In the genomic region with DNA sequence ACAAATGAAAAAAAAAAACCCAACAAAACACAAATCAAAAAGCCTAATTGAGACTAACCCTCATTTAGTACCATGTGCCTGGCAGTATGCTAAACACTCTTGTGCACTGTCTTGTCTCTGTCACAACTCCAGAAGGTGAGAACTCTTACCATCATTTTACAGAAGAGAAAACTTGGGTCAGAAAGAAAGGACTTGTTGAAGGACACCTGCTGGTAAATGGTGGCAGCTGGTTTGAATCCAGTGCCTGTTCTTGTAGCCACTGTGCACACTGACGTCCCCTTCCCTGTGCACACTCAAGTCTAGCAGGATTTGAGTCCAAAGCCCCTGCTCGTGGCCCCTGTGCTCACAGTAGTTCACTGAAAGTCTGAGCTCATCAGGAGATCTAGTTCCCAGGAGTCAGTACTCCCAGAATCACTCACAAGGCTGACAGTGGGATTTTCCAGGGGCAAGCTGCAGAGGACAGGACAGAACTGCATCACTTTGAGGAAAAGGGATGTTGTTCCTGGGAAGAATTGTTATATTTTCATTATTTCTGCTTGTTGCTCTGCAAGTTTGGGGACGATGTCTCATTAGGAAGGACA, we compare ENCODE assay signal across 11 cellular contexts. TPM values are rescaled to one million over a fixed set of nuclear protein-coding genes. Genes with fewer than 3 reads are reported as not detected.
DNase-seq lines count a peak whose midpoint lies in the region; ATAC-seq and TF ChIP-seq lines count a peak whose summit lies in the region.
"Had no signal": no experiment of that assay in that cellular context is flagged by ENCODE, and none has a peak within 500 bp of the region (broad histone marks: within the 10 kb centered on the region; RNA-seq: fewer than 3 reads in every experiment).

No MANE protein-coding gene starts in this region.

- intact Hi-C loops in left ventricle myocardium superior (cut with micrococcal nuclease), result loop anchor here (10.0 kb wide), 1 partner anchor 425 kb away; the partner anchor contains the start of gene DTWD2

- ATAC-seq in GM19043 (IDR thresholded peaks at IDR 0.05; ENCODE audit: low read depth, unreplicated experiment) (peak; percentile 34), HG03025 (IDR thresholded peaks at IDR 0.05; ENCODE audit: low FRiP score, unreplicated experiment) (peak; percentile 40), left ventricle myocardium superior (no peak)
- ATAC-seq: gastroesophageal sphincter, lower lobe of right lung, upper lobe of right lung had no signal

- DNase-seq in dermis blood vessel endothelial cell (peak; percentile 9), NCI-H2196 treated with DMSO at 0.1 percent for 48 hours (lab: John Stamatoyannopoulos, UW; ENCODE audit: unreplicated experiment) (no peak), left ventricle myocardium superior (no peak), NOMO-1 treated with dmso at 0.1 percent for 144 hours (lab: John Stamatoyannopoulos, UW; ENCODE audit: unreplicated experiment) (no peak)
- DNase-seq: lower lobe of right lung, NCI-H1092, upper lobe of right lung had no signal

- peak; percentile 37 for TF ChIP-seq CTCF in GM12874 (IDR thresholded peaks at IDR 0.05; ENCODE audit: insufficient read depth, low read depth, low read length)

RNA-seq across cellular contexts. Expression of gene HSD17B4, which starts 43.0 kb away (rescaled TPM):
- 148 and 206 TPM in 2 replicates for total RNA-seq in dermis blood vessel endothelial cell
- 290 TPM for total RNA-seq in left ventricle myocardium superior

RNA-seq across cellular contexts. Expression of gene TNFAIP8, which starts 53.5 kb away (rescaled TPM):
- total RNA-seq in dermis blood vessel endothelial cell (13.6 and 15.9 TPM in 2 replicates), left ventricle myocardium superior (16.3 TPM)
